8 cellular contexts compared by ENCODE assay signal in the genomic region with DNA sequence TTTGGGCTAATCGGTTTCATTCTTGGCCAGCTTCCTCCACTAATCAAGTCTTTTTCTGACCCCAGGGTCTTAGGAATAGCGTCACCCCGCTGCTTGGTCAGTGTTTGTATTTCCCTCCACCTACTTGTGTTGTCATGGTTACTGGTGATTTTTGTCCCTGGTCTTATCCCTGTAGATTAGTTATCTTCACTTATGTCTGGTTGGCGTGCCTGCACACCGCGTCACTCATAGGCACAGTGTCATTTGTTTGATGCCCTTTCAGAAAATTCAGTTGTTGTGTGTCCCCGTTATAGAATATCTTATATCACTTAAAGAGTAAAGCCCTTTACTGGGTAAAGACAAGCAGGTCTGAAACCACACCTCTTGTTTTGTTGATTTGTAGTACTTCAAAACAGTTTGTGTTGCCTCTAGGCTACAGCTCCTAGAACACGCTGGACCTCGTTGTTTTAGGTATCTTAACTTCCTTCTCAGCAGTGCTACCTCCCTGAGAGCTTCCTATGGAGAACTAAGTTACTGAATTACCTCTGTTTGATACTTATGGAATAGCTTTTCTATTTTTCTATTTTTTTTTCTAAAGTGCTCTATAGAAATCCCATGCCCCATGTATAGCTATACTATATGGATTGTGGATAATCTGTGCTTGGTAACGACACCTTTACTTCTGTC. TPM values are rescaled to one million over a fixed set of nuclear protein-coding genes. Genes with fewer than 3 reads are reported as not detected.
A peak's percentile ranks its signal among the peaks of the same experiment; 100 is the strongest.
DNase-seq lines count a peak whose midpoint lies in the region; ATAC-seq and TF ChIP-seq lines count a peak whose summit lies in the region.

No MANE protein-coding gene starts in this region.

- WGBS in aorta, 2 donors = 6 to 7% methylated on average over 10 of the region's 10 CpGs

- H3K36me3 Mint-ChIP-seq in endothelial cell (ENCODE audit: low read depth, unreplicated experiment) = no peaks in the 10 kb centered on the region

- no peaks in the 10 kb centered on the region for H3K9me3 Mint-ChIP-seq in endothelial cell (ENCODE audit: unreplicated experiment)

- H3K4me1 ChIP-seq in mucosa of descending colon (ENCODE audit: low read depth) (peaks cover 7% of the 10 kb centered on the region), aorta (ENCODE audit: control insufficient read depth in 1 of 2, insufficient read depth in 2 of 2, low read length in 2 of 2) (peaks cover 0 to 7% of the 10 kb centered on the region in 2 donors)

- H3K36me3 ChIP-seq in mucosa of descending colon (ENCODE audit: low read depth) (peaks cover 5% of the 10 kb centered on the region), aorta (ENCODE audit: control insufficient read depth in 1 of 2, insufficient read depth in 2 of 2, low read length in 1 of 2) (no peaks in the 10 kb centered on the region)

- H3K27me3 Mint-ChIP-seq in endothelial cell (ENCODE audit: unreplicated experiment) = peaks cover 9% of the 10 kb centered on the region

- ATAC-seq in HG03439 (IDR thresholded peaks at IDR 0.05; ENCODE audit: unreplicated experiment) (peak; percentile 2), mucosa of descending colon (peak; percentile 16), aorta (ENCODE audit: low FRiP score) (peak; percentile 42)

- peak overlapping the region; percentile 97 for H3K4me3 ChIP-seq in mucosa of descending colon
- H3K4me3 ChIP-seq in aorta (ENCODE audit: low read length in 2 of 2) = peak overlapping the region; percentile 80 to 81

- H3K27ac Mint-ChIP-seq in endothelial cell (ENCODE audit: unreplicated experiment) = peak overlapping the region; percentile 94

- no peaks in the 10 kb centered on the region for H3K27me3 ChIP-seq in aorta (ENCODE audit: control insufficient read depth in 1 of 2, insufficient read depth in 2 of 2, low read length in 1 of 2)

- peaks cover 10% of the 10 kb centered on the region for H3K4me1 Mint-ChIP-seq in endothelial cell (ENCODE audit: unreplicated experiment)

- peak overlapping the region; percentile 96 for H3K4me3 Mint-ChIP-seq in endothelial cell (ENCODE audit: unreplicated experiment)

- peak; percentile 37 for DNase-seq in GM04503 (ENCODE audit: low read depth)
- peak; percentile 2 for DNase-seq in SW480 (ENCODE audit: low spot score)
- DNase-seq in endothelial cell (ENCODE audit: low spot score) = no peak
- no peak for DNase-seq in mucosa of descending colon
- DNase-seq in aorta = no peak
- DNase-seq in ureter (ENCODE audit: low spot score) = no peak
- DNase-seq in effector CD4-positive, alpha-beta T cell = no peak

- H3K9me3 ChIP-seq in mucosa of descending colon = no peaks in the 10 kb centered on the region
- H3K9me3 ChIP-seq in aorta (ENCODE audit: control insufficient read depth, low read length) = no peaks in the 10 kb centered on the region

- no peak for TF ChIP-seq CTCF in endothelial cell (IDR thresholded peaks at IDR 0.05; ENCODE audit: unreplicated experiment)
- TF ChIP-seq CTCF in mucosa of descending colon (IDR thresholded peaks at IDR 0.05) = no peak

- intact Hi-C loops in mucosa of descending colon (cut with DNase I, micrococcal nuclease) (no loop called here), aorta (cut with DNase I) (loop anchor here in 1 of 2 donors (10.0 kb wide), 1 partner anchor 55 kb away; no protein-coding TSS in a partner anchor)

- H3K27ac ChIP-seq in aorta (ENCODE audit: low read depth in 1 of 2, low read length in 2 of 2) = peak overlapping the region in 1 of 2 donors; percentile 75

RNA-seq across cellular contexts. Expression of a gene that starts 0.9 kb away (rescaled TPM):
- total RNA-seq in endothelial cell (ENCODE audit: unreplicated experiment) (7.2 TPM), mucosa of descending colon (100 to 1,000 TPM in 1 of 3 donors, 10 to 100 TPM in 2; 80.9 to 655 (median 89.0) TPM), aorta (1,000 to 10,000 TPM in 1 of 2 donors, 100 to 1,000 TPM in 1; 595 to 1,102 TPM), ureter (207 TPM)
- polyA plus RNA-seq in aorta = 100 to 1,000 TPM; 102 to 197 TPM

RNA-seq across cellular contexts. Expression of a gene that starts 7.7 kb away (rescaled TPM):
- total RNA-seq in endothelial cell (ENCODE audit: unreplicated experiment) = 10.4 TPM
- total RNA-seq in mucosa of descending colon = 10 to 100 TPM in 1 of 3 donors, 1 to 10 TPM in 2; 4.9 to 13.7 (median 6.7) TPM
- 1 to 10 TPM in 1 of 2 donors, under 1 TPM in 1; 0.75 to 1.0 TPM for total RNA-seq in aorta
- polyA plus RNA-seq in aorta = 1 to 10 TPM; 1.8 to 3.5 TPM
- total RNA-seq in ureter = 3.3 TPM

Comparison
In these comparisons a context has a peak if more than half of its experiments do, and no peak if none do; other contexts are left out.
1. DNase-seq: peak in GM04503 (single experiment) and SW480 (single experiment); none in endothelial cell (single experiment), mucosa of descending colon (0 of 3), aorta (0 of 2), ureter (single experiment) and effector CD4-positive, alpha-beta T cell (single experiment).
2. RNA of a gene that starts 0.9 kb away (total RNA-seq): 595 to 1,102 TPM in aorta, 207 TPM in ureter (single experiment) and 80.9 to 655 TPM in mucosa of descending colon; 7.2 TPM in endothelial cell (single experiment); every median in the first group is over 10 times any median in the second.
3. Peak in every context shown above with its lines, with median percentiles within 50 percentile points of each other: ATAC-seq.